8 cellular contexts compared by ENCODE assay signal in genomic region chr22:40203568-40203967, GRCh38.
A peak's percentile ranks its signal among the peaks of the same experiment; 100 is the strongest.
DNase-seq lines count a peak whose midpoint lies in the region; ATAC-seq lines count a peak whose summit lies in the region.

No MANE protein-coding gene starts in this region.

- H3K36me3 Mint-ChIP-seq in central memory CD8-positive, alpha-beta T cell (ENCODE audit: insufficient read depth): peaks cover 3% of the 10 kb centered on the region

- H3K4me1 Mint-ChIP-seq in central memory CD8-positive, alpha-beta T cell: peaks cover 58% of the 10 kb centered on the region
- peaks cover 66% of the 10 kb centered on the region for H3K4me1 Mint-ChIP-seq in stimulated activated naive CD8-positive, alpha-beta T cell treated with anti-CD3 and anti-CD28 coated beads, Interleukin-15, amount 100 ng/mL, for 72 hours

- H3K27ac Mint-ChIP-seq in central memory CD8-positive, alpha-beta T cell (ENCODE audit: low read depth): peak overlapping the region; percentile 82
- peak overlapping the region; percentile 72 to 87 for H3K27ac Mint-ChIP-seq in stimulated activated naive CD8-positive, alpha-beta T cell treated with anti-CD3 and anti-CD28 coated beads, Interleukin-15, amount 100 ng/mL, for 72 hours

- H3K4me3 Mint-ChIP-seq in central memory CD8-positive, alpha-beta T cell: peak overlapping the region; percentile 46
- peak overlapping the region; percentile 64 for H3K4me3 Mint-ChIP-seq in stimulated activated naive CD8-positive, alpha-beta T cell treated with anti-CD3 and anti-CD28 coated beads, Interleukin-15, amount 100 ng/mL, for 72 hours

- peak; percentile 86 for ATAC-seq in central memory CD8-positive, alpha-beta T cell (replicated peaks; ENCODE audit: extremely low read depth, poor library complexity, severe bottlenecking)
- peak; percentile 96 for ATAC-seq in stimulated activated naive CD8-positive, alpha-beta T cell treated with anti-CD3 and anti-CD28 coated beads, Interleukin-15, amount 100 ng/mL, for 72 hours
- no peak for ATAC-seq in GM19467 (IDR thresholded peaks at IDR 0.05; ENCODE audit: unreplicated experiment)
- no peak for ATAC-seq in GM19035 (IDR thresholded peaks at IDR 0.05; ENCODE audit: unreplicated experiment)
- ATAC-seq in GM18861 (IDR thresholded peaks at IDR 0.05; ENCODE audit: unreplicated experiment): no peak

- DNase-seq in activated gamma-delta T cell treated with Interleukin-2 at 50 U/mL for 16 hours (peak; percentile 36), activated gamma-delta T cell (lab: John Stamatoyannopoulos, UW) (no peak), NAMALWA (ENCODE audit: low spot score) (peak; percentile 61)
- DNase-seq in central memory CD8-positive, alpha-beta T cell (ENCODE audit: low spot score in 2 of 2): peak in 1 of 2 donors; percentile 17
- peak; percentile 35 to 46 for DNase-seq in stimulated activated naive CD8-positive, alpha-beta T cell treated with anti-CD3 and anti-CD28 coated beads, Interleukin-15, amount 100 ng/mL, for 72 hours

- no peaks in the 10 kb centered on the region for H3K27me3 Mint-ChIP-seq in central memory CD8-positive, alpha-beta T cell
- H3K27me3 Mint-ChIP-seq in stimulated activated naive CD8-positive, alpha-beta T cell treated with anti-CD3 and anti-CD28 coated beads, Interleukin-15, amount 100 ng/mL, for 72 hours: no peaks in the 10 kb centered on the region

- no peaks in the 10 kb centered on the region for H3K9me3 Mint-ChIP-seq in central memory CD8-positive, alpha-beta T cell
- no peaks in the 10 kb centered on the region for H3K9me3 Mint-ChIP-seq in stimulated activated naive CD8-positive, alpha-beta T cell treated with anti-CD3 and anti-CD28 coated beads, Interleukin-15, amount 100 ng/mL, for 72 hours

Comparison
In these comparisons a context has a peak if more than half of its experiments do, and no peak if none do; other contexts are left out.
1. ATAC-seq: peak in central memory CD8-positive, alpha-beta T cell (single experiment) and stimulated activated naive CD8-positive, alpha-beta T cell treated with anti-CD3 and anti-CD28 coated beads, Interleukin-15, amount 100 ng/mL, for 72 hours (single experiment); none in GM19467 (single experiment), GM19035 (single experiment) and GM18861 (single experiment).